28 cellular contexts compared by ENCODE assay signal in the genomic region with DNA sequence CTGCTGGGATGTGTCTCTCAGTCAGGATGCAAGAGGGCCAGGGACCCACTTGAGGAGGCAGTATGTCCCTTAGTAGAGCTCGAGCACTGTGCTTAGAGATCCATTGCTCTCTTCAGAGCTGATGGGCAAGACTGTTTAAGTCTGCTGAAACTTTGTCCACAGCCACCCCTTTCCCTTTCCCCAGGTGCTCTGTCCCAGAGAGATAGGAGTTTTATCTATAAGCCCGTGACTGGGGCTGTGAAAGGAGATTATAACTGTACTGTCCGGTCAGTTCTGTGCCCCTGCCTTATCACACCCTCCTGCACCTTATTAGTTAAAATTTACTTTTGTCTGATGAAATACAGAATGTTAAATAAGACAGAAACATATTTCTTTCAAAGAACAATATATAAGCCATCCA.
"Had no signal": no experiment of that assay in that cellular context is flagged by ENCODE, and none has a peak within 500 bp of the region (broad histone marks: within the 10 kb centered on the region; RNA-seq: fewer than 3 reads in every experiment).

No MANE protein-coding gene starts in this region.

- H3K27ac ChIP-seq: left lung, lower lobe of right lung, neural progenitor cell, ovary, right atrium auricular region, right lobe of liver, stomach, testis, thyroid gland, transverse colon, upper lobe of right lung had no signal

- H3K27me3 Mint-ChIP-seq: naive B cell; progenitor cell of endocrine pancreas; stimulated activated memory B cell treated with anti-CD40 and anti-IgM and Interleukin-4, amounts not matched to agents 10 μg/mL and 1 μg/mL and 100 μg/mL, for 72 hours had no signal

- H3K4me1 ChIP-seq: left lung, lower lobe of right lung, neural progenitor cell, right atrium auricular region, right lobe of liver, stomach, testis, thyroid gland, transverse colon, upper lobe of right lung had no signal

- H3K9me3 ChIP-seq: ovary, right lobe of liver, testis, thyroid gland, transverse colon, upper lobe of right lung had no signal

- DNase-seq: hypothalamus; immature natural killer cell; kidney; left colon; left lung; lower lobe of right lung; mammary epithelial cell; mesenchymal stem cell; naive B cell; natural killer cell; nephron progenitor cell; ovary; right lobe of liver; stimulated activated CD4-positive, alpha-beta T cell treated with anti-CD3 and anti-CD28 coated beads, Interleukin-1b, Interleukin-23, amount 100 ng/mL, for 48 hours; stimulated activated CD4-positive, alpha-beta T cell treated with anti-CD3 and anti-CD28 coated beads, Interleukin-2, amount 100 ng/mL, for 48 hours; stimulated activated CD4-positive, alpha-beta T cell treated with anti-CD3 and anti-CD28 coated beads, Interleukin-4, amount 100 ng/mL, for 4 hours; stimulated activated CD8-positive, alpha-beta memory T cell treated with anti-CD3 and anti-CD28 coated beads, Interleukin-4, amount 100 ng/mL, for 48 hours; stimulated activated naive CD8-positive, alpha-beta T cell treated with anti-CD3 and anti-CD28 coated beads, Interleukin-15, Interleukin-2, amounts not matched to agents 100 U/mL and 50 U/mL, for 24 hours; stomach; testis; thyroid gland; transverse colon; upper lobe of right lung had no signal

- H3K4me3 ChIP-seq: left lung, lower lobe of right lung, neural progenitor cell, ovary, right atrium auricular region, right lobe of liver, smooth muscle cell, stomach, testis, thyroid gland, transverse colon, upper lobe of right lung had no signal

- H3K4me2 ChIP-seq: neural progenitor cell, smooth muscle cell had no signal

- H3K27ac Mint-ChIP-seq: immature natural killer cell; naive B cell; natural killer cell; nephron progenitor cell; neural progenitor cell; progenitor cell of endocrine pancreas; stimulated activated memory B cell treated with anti-CD40 and anti-IgM and Interleukin-4, amounts not matched to agents 10 μg/mL and 1 μg/mL and 100 μg/mL, for 72 hours had no signal

- H3K4me1 Mint-ChIP-seq: immature natural killer cell; naive B cell; natural killer cell; nephron progenitor cell; neural progenitor cell; stimulated activated memory B cell treated with anti-CD40 and anti-IgM and Interleukin-4, amounts not matched to agents 10 μg/mL and 1 μg/mL and 100 μg/mL, for 72 hours had no signal

- H2AFZ ChIP-seq: neural progenitor cell had no signal

- H3K9ac ChIP-seq: neural progenitor cell had no signal

- H3K27me3 ChIP-seq: left lung, neural progenitor cell, ovary, right atrium auricular region, right lobe of liver, stomach, testis, thyroid gland, transverse colon, upper lobe of right lung had no signal

- H3K36me3 Mint-ChIP-seq: immature natural killer cell; naive B cell; neural progenitor cell; stimulated activated memory B cell treated with anti-CD40 and anti-IgM and Interleukin-4, amounts not matched to agents 10 μg/mL and 1 μg/mL and 100 μg/mL, for 72 hours had no signal

- H3K36me3 ChIP-seq: left lung, lower lobe of right lung, neural progenitor cell, ovary, right atrium auricular region, right lobe of liver, stomach, thyroid gland, transverse colon, upper lobe of right lung had no signal

- H3K4me3 Mint-ChIP-seq: immature natural killer cell; naive B cell; natural killer cell; nephron progenitor cell; neural progenitor cell; stimulated activated memory B cell treated with anti-CD40 and anti-IgM and Interleukin-4, amounts not matched to agents 10 μg/mL and 1 μg/mL and 100 μg/mL, for 72 hours had no signal

- ATAC-seq: left colon; left lung; lower lobe of right lung; natural killer cell; right lobe of liver; stimulated activated memory B cell treated with anti-CD40 and anti-IgM and Interleukin-4, amounts not matched to agents 10 μg/mL and 1 μg/mL and 100 μg/mL, for 72 hours; stimulated activated naive CD8-positive, alpha-beta T cell treated with anti-CD3 and anti-CD28 coated beads, Interleukin-15, Interleukin-2, amounts not matched to agents 100 U/mL and 50 U/mL, for 24 hours; upper lobe of right lung had no signal
